Comparison of ENCODE assay signal across 8 cellular contexts in genomic region chr10:110919971-110920881, GRCh38. TPM values are rescaled to one million over a fixed set of nuclear protein-coding genes. Genes with fewer than 3 reads are reported as not detected.
DNase-seq lines count a peak whose midpoint lies in the region; ATAC-seq and TF ChIP-seq lines count a peak whose summit lies in the region.

No MANE protein-coding gene starts in this region.

- peaks cover 13% of the 10 kb centered on the region for H3K36me3 Mint-ChIP-seq in activated T-helper 1 cell treated with anti-CD3 and anti-CD28 coated beads, Interleukin-12 subunit alpha, Interleukin-12 subunit beta, Interleukin-2, Interleukin-4 antibody, amounts not matched to agents 30 ng/mL and 10 ng/mL and 1 ng/mL, durations not matched to agents 14 hours and 24 hours and 36 hours (ENCODE audit: low read depth)

- ATAC-seq in GM18909 (IDR thresholded peaks at IDR 0.05; ENCODE audit: poor library complexity, unreplicated experiment) (peak; percentile 33), HG03095 (IDR thresholded peaks at IDR 0.05; ENCODE audit: unreplicated experiment) (peak; percentile 33), esophagus mucosa (no peak)

- peaks cover 4% of the 10 kb centered on the region for H3K36me3 ChIP-seq in neutrophil

- no peak for TF ChIP-seq CTCF in neutrophil (IDR thresholded peaks at IDR 0.05)

- H3K9me3 Mint-ChIP-seq in activated T-helper 1 cell treated with anti-CD3 and anti-CD28 coated beads, Interleukin-12 subunit alpha, Interleukin-12 subunit beta, Interleukin-2, Interleukin-4 antibody, amounts not matched to agents 30 ng/mL and 10 ng/mL and 1 ng/mL, durations not matched to agents 14 hours and 24 hours and 36 hours = no peaks in the 10 kb centered on the region

- H3K4me3 Mint-ChIP-seq in activated T-helper 1 cell treated with anti-CD3 and anti-CD28 coated beads, Interleukin-12 subunit alpha, Interleukin-12 subunit beta, Interleukin-2, Interleukin-4 antibody, amounts not matched to agents 30 ng/mL and 10 ng/mL and 1 ng/mL, durations not matched to agents 14 hours and 24 hours and 36 hours = peak overlapping the region; percentile 94

- H3K27me3 ChIP-seq in neutrophil = no peaks in the 10 kb centered on the region

- DNase-seq in CD1c-positive myeloid dendritic cell (ENCODE audit: extremely low spot score) (peak; percentile 63), NCI-H748 treated with DMSO at 0.1 percent for 48 hours (lab: John Stamatoyannopoulos, UW) (peak; percentile 18), globus pallidus (ENCODE audit: low spot score) (peak; percentile 42)
- DNase-seq in activated T-helper 1 cell treated with anti-CD3 and anti-CD28 coated beads, Interleukin-12 subunit alpha, Interleukin-12 subunit beta, Interleukin-2, Interleukin-4 antibody, amounts not matched to agents 30 ng/mL and 10 ng/mL and 1 ng/mL, durations not matched to agents 14 hours and 24 hours and 36 hours (ENCODE audit: low spot score) = peak; percentile 18

- intact Hi-C loops in activated T-helper 1 cell treated with anti-CD3 and anti-CD28 coated beads, Interleukin-12 subunit alpha, Interleukin-12 subunit beta, Interleukin-2, Interleukin-4 antibody, amounts not matched to agents 30 ng/mL and 10 ng/mL and 1 ng/mL, durations not matched to agents 14 hours and 24 hours and 36 hours (cut with micrococcal nuclease) = loop anchor here (1.0 to 10.0 kb wide), 17 partner anchors 49 to 1525 kb away; partner anchors contain the start of genes ADRA2A, DUSP5, GPAM and PDCD4

- peaks cover 31 to 49% of the 10 kb centered on the region in 2 experiments for H3K4me1 ChIP-seq in neutrophil (ENCODE audit: control insufficient read depth in 1 of 2, insufficient read depth in 1 of 2, low read depth in 1 of 2, low read length in 1 of 2)

- H3K27ac Mint-ChIP-seq in activated T-helper 1 cell treated with anti-CD3 and anti-CD28 coated beads, Interleukin-12 subunit alpha, Interleukin-12 subunit beta, Interleukin-2, Interleukin-4 antibody, amounts not matched to agents 30 ng/mL and 10 ng/mL and 1 ng/mL, durations not matched to agents 14 hours and 24 hours and 36 hours = peak overlapping the region; percentile 87

- H3K27me3 Mint-ChIP-seq in activated T-helper 1 cell treated with anti-CD3 and anti-CD28 coated beads, Interleukin-12 subunit alpha, Interleukin-12 subunit beta, Interleukin-2, Interleukin-4 antibody, amounts not matched to agents 30 ng/mL and 10 ng/mL and 1 ng/mL, durations not matched to agents 14 hours and 24 hours and 36 hours (ENCODE audit: insufficient read depth) = no peaks in the 10 kb centered on the region

- H3K4me3 ChIP-seq in neutrophil (ENCODE audit: low read depth in 1 of 2, low read length in 1 of 2) = peak overlapping the region; percentile 90 to 92

- H3K4me1 Mint-ChIP-seq in activated T-helper 1 cell treated with anti-CD3 and anti-CD28 coated beads, Interleukin-12 subunit alpha, Interleukin-12 subunit beta, Interleukin-2, Interleukin-4 antibody, amounts not matched to agents 30 ng/mL and 10 ng/mL and 1 ng/mL, durations not matched to agents 14 hours and 24 hours and 36 hours (ENCODE audit: low read depth) = peaks cover 53% of the 10 kb centered on the region

- H3K27ac ChIP-seq in neutrophil = peak overlapping the region; percentile 99

- H3K9me3 ChIP-seq in neutrophil = no peaks in the 10 kb centered on the region

RNA-seq across cellular contexts. Expression of gene SHOC2, which starts 0.8 kb away (rescaled TPM):
- total RNA-seq in activated T-helper 1 cell treated with anti-CD3 and anti-CD28 coated beads, Interleukin-12 subunit alpha, Interleukin-12 subunit beta, Interleukin-2, Interleukin-4 antibody, amounts not matched to agents 30 ng/mL and 10 ng/mL and 1 ng/mL, durations not matched to agents 14 hours and 24 hours and 36 hours = 44.2 and 50.7 TPM in 2 replicates
- 38.8 TPM for total RNA-seq in esophagus mucosa

RNA-seq across cellular contexts. Expression of gene BBIP1, which starts 1.2 kb away (rescaled TPM):
- total RNA-seq in activated T-helper 1 cell treated with anti-CD3 and anti-CD28 coated beads, Interleukin-12 subunit alpha, Interleukin-12 subunit beta, Interleukin-2, Interleukin-4 antibody, amounts not matched to agents 30 ng/mL and 10 ng/mL and 1 ng/mL, durations not matched to agents 14 hours and 24 hours and 36 hours = 31.0 and 36.3 TPM in 2 replicates
- total RNA-seq in esophagus mucosa = 12.6 TPM

RNA-seq across cellular contexts. Expression of gene PDCD4, which starts 48.5 kb away (rescaled TPM):
- total RNA-seq in activated T-helper 1 cell treated with anti-CD3 and anti-CD28 coated beads, Interleukin-12 subunit alpha, Interleukin-12 subunit beta, Interleukin-2, Interleukin-4 antibody, amounts not matched to agents 30 ng/mL and 10 ng/mL and 1 ng/mL, durations not matched to agents 14 hours and 24 hours and 36 hours = 46.1 and 51.8 TPM in 2 replicates
- 144 TPM for total RNA-seq in esophagus mucosa
